1 cellular context compared by ENCODE assay signal in the genomic region with DNA sequence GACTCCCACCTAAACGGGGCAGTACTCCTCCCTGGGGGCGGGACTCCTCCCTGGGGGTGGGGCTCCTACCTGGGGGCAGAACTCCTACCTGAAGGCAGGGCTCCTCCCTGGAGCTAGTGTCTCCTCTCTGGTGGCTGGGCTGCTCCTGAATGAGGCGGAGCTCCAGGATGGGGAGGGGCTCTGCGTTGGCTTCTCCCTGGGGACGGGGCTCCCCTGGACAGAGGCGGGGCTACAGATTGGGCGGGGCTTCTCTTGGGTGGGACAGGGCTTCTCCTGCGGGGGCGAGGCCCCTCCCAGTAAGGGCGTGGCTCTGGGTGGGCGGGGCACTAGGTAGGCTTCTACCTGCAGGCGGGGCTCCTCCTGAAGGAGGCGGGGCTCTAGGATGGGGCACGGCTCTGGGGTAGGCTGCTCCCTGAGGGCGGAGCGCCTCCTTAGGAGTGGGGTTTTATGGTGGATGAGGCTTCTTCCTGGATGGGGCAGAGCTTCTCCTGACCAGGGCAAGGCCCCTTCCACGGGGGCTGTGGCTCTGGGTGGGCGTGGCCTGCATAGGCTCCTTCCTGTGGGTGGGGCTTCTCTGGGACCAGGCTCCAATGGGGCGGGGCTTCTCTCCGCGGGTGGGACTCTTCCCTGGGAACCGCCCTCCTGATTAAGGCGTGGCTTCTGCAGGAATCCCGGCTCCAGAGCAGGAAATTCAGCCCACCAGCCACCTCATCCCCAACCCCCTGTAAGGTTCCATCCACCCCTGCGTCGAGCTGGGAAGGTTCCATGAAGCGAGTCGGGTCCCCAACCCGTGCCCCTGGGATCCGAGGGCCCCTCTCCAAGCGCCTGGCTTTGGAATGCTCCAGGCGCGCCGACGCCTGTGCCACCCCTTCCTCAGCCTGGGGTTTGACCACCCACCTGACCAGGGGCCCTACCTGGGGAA.
TF ChIP-seq lines count a peak whose summit lies in the region.

No MANE protein-coding gene starts in this region.

TF ChIP-seq in GM23338, 12 proteins besides CTCF, POLR2A, EP300 and RAD21 (continued from another document):
- TF ChIP-seq, protein P1, sequence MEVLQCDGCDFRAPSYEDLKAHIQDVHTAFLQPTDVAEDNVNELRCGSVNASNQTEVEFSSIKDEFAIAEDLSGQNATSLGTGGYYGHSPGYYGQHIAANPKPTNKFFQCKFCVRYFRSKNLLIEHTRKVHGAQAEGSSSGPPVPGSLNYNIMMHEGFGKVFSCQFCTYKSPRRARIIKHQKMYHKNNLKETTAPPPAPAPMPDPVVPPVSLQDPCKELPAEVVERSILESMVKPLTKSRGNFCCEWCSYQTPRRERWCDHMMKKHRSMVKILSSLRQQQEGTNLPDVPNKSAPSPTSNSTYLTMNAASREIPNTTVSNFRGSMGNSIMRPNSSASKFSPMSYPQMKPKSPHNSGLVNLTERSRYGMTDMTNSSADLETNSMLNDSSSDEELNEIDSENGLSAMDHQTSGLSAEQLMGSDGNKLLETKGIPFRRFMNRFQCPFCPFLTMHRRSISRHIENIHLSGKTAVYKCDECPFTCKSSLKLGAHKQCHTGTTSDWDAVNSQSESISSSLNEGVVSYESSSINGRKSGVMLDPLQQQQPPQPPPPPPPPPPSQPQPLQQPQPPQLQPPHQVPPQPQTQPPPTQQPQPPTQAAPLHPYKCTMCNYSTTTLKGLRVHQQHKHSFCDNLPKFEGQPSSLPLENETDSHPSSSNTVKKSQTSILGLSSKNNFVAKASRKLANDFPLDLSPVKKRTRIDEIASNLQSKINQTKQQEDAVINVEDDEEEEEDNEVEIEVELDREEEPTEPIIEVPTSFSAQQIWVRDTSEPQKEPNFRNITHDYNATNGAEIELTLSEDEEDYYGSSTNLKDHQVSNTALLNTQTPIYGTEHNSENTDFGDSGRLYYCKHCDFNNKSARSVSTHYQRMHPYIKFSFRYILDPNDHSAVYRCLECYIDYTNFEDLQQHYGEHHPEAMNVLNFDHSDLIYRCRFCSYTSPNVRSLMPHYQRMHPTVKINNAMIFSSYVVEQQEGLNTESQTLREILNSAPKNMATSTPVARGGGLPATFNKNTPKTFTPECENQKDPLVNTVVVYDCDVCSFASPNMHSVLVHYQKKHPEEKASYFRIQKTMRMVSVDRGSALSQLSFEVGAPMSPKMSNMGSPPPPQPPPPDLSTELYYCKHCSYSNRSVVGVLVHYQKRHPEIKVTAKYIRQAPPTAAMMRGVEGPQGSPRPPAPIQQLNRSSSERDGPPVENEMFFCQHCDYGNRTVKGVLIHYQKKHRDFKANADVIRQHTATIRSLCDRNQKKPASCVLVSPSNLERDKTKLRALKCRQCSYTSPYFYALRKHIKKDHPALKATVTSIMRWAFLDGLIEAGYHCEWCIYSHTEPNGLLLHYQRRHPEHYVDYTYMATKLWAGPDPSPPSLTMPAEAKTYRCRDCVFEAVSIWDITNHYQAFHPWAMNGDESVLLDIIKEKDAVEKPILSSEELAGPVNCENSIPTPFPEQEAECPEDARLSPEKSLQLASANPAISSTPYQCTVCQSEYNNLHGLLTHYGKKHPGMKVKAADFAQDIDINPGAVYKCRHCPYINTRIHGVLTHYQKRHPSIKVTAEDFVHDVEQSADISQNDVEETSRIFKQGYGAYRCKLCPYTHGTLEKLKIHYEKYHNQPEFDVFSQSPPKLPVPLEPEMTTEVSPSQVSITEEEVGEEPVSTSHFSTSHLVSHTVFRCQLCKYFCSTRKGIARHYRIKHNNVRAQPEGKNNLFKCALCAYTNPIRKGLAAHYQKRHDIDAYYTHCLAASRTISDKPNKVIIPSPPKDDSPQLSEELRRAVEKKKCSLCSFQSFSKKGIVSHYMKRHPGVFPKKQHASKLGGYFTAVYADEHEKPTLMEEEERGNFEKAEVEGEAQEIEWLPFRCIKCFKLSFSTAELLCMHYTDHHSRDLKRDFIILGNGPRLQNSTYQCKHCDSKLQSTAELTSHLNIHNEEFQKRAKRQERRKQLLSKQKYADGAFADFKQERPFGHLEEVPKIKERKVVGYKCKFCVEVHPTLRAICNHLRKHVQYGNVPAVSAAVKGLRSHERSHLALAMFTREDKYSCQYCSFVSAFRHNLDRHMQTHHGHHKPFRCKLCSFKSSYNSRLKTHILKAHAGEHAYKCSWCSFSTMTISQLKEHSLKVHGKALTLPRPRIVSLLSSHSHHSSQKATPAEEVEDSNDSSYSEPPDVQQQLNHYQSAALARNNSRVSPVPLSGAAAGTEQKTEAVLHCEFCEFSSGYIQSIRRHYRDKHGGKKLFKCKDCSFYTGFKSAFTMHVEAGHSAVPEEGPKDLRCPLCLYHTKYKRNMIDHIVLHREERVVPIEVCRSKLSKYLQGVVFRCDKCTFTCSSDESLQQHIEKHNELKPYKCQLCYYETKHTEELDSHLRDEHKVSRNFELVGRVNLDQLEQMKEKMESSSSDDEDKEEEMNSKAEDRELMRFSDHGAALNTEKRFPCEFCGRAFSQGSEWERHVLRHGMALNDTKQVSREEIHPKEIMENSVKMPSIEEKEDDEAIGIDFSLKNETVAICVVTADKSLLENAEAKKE (CRISPR knock-in tag; IDR thresholded peaks at IDR 0.05) = no peak
- TF ChIP-seq, protein P2, sequence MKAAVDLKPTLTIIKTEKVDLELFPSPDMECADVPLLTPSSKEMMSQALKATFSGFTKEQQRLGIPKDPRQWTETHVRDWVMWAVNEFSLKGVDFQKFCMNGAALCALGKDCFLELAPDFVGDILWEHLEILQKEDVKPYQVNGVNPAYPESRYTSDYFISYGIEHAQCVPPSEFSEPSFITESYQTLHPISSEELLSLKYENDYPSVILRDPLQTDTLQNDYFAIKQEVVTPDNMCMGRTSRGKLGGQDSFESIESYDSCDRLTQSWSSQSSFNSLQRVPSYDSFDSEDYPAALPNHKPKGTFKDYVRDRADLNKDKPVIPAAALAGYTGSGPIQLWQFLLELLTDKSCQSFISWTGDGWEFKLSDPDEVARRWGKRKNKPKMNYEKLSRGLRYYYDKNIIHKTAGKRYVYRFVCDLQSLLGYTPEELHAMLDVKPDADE (IDR thresholded peaks at IDR 0.05) = no peak
- TF ChIP-seq POLR2AphosphoS5 (IDR thresholded peaks at IDR 0.05; ENCODE audit: low read depth) = peak; percentile 61
